ENCODE assay signal across 8 cellular contexts in genomic region chr9:36487482-36488321, GRCh38.
DNase-seq lines count a peak whose midpoint lies in the region; ATAC-seq, FAIRE-seq and TF ChIP-seq lines count a peak whose summit lies in the region.

No MANE protein-coding gene starts in this region.

- no peaks in the 10 kb centered on the region for H3K27me3 Mint-ChIP-seq in activated CD4-positive, alpha-beta T cell treated with anti-CD3 and anti-CD28 coated beads, Interleukin-2, amount 10 ng/mL, durations not matched to agents 7 days and 5 days

- intact Hi-C loops in HepG2 (cut with micrococcal nuclease; ENCODE audit: unreplicated experiment), result loop anchor here (5.0 to 10.0 kb wide), 2 partner anchors 70 to 83 kb away; partner anchors contain the start of gene RNF38

- FAIRE-seq in HepG2 (lab: Jason Lieb, UNC), result peak; percentile 15

- H3K9ac ChIP-seq in BLaER1 (peak overlapping the region; percentile 95), HepG2 (ENCODE audit: insufficient read depth, low read depth, low read length) (peak overlapping the region; percentile 86)

- H3K36me3 Mint-ChIP-seq in activated CD4-positive, alpha-beta T cell treated with anti-CD3 and anti-CD28 coated beads, Interleukin-2, amount 10 ng/mL, durations not matched to agents 7 days and 5 days (ENCODE audit: low read depth), result peaks cover 3% of the 10 kb centered on the region

- peak overlapping the region; percentile 80 for H3K4me3 Mint-ChIP-seq in activated CD4-positive, alpha-beta T cell treated with anti-CD3 and anti-CD28 coated beads, Interleukin-2, amount 10 ng/mL, durations not matched to agents 7 days and 5 days

- peaks cover 37% of the 10 kb centered on the region for H3K79me2 ChIP-seq in HepG2 (ENCODE audit: insufficient read depth, low read length)

- H3K36me3 ChIP-seq in BLaER1 (peaks cover 4% of the 10 kb centered on the region), HepG2 (replicated peaks in 1 of 2; ENCODE audit: control insufficient read depth in 1 of 2, insufficient read depth in 2 of 2, low read length in 2 of 2) (no peaks in the 10 kb centered on the region)

- H3K4me3 ChIP-seq in BLaER1 (peak overlapping the region; percentile 98), coronary artery (peak overlapping the region; percentile 91), HepG2 (replicated peaks in 1 of 3; ENCODE audit: insufficient read depth in 1 of 3, low read depth in 2 of 3, low read length in 3 of 3) (peak overlapping the region; percentile 78 to 99 (median 94))

- H3K4me1 ChIP-seq in BLaER1 (peaks cover 51% of the 10 kb centered on the region), HepG2 (ENCODE audit: insufficient read depth, low read length) (peaks cover 33% of the 10 kb centered on the region)

- peak; percentile 76 to 82 for TF ChIP-seq POLR2A in HepG2 (IDR thresholded peaks at IDR 0.05; ENCODE audit: insufficient read depth in 1 of 2, low read depth in 2 of 2, low read length in 2 of 2)

- H3K4me1 Mint-ChIP-seq in activated CD4-positive, alpha-beta T cell treated with anti-CD3 and anti-CD28 coated beads, Interleukin-2, amount 10 ng/mL, durations not matched to agents 7 days and 5 days, result peaks cover 56% of the 10 kb centered on the region

- H3K27me3 ChIP-seq in BLaER1 (no peaks in the 10 kb centered on the region), HepG2 (ENCODE audit: control insufficient read depth in 1 of 2, insufficient read depth in 2 of 2, low read length in 2 of 2) (no peaks in the 10 kb centered on the region; a peak in 1 of 5 replicates)

- H3K4me2 ChIP-seq in BLaER1, result peak overlapping the region; percentile 88
- peak overlapping the region; percentile 99 for H3K4me2 ChIP-seq in HepG2 (ENCODE audit: low read depth, low read length)

- BruUV-seq in HepG2 (replicated peaks; lab: Mats Ljungman, UMichigan), result no TSS peak

- H3K27ac ChIP-seq in BLaER1 (peak overlapping the region; percentile 95), coronary artery (peak overlapping the region; percentile 90 to 93), HepG2 (ENCODE audit: extremely low read length, insufficient read depth, low read length) (peak overlapping the region; percentile 88)

- H2AFZ ChIP-seq in HepG2 (ENCODE audit: low read length), result peak overlapping the region; percentile 85

- TF ChIP-seq CTCF in coronary artery (IDR thresholded peaks at IDR 0.05) (no peak), HepG2 (CRISPR knock-in tag; IDR thresholded peaks at IDR 0.05) (no peak)

- in situ Hi-C loops in HepG2 (cut with HindIII; ENCODE audit: extremely low pct_ligation_motif_present, low pct_unique_long_range_greater_than_20kb), result no loop called here

- no peaks in the 10 kb centered on the region for H3K9me3 Mint-ChIP-seq in activated CD4-positive, alpha-beta T cell treated with anti-CD3 and anti-CD28 coated beads, Interleukin-2, amount 10 ng/mL, durations not matched to agents 7 days and 5 days

- H4K20me1 ChIP-seq in BLaER1 (peaks cover 43% of the 10 kb centered on the region), HepG2 (ENCODE audit: insufficient read depth, low read length) (no peaks in the 10 kb centered on the region)

- H3K9me3 ChIP-seq in BLaER1 (no peaks in the 10 kb centered on the region), HepG2 (ENCODE audit: low read length) (no peaks in the 10 kb centered on the region)

- WGBS in HepG2 (ENCODE audit: low lambda C conversion rate), result 3% methylated on average over 9 of the region's 93 CpGs

- peak overlapping the region; percentile 94 for H3K27ac Mint-ChIP-seq in activated CD4-positive, alpha-beta T cell treated with anti-CD3 and anti-CD28 coated beads, Interleukin-2, amount 10 ng/mL, durations not matched to agents 7 days and 5 days

- ATAC-seq in GM19324 (IDR thresholded peaks at IDR 0.05; ENCODE audit: low FRiP score, unreplicated experiment) (peak; percentile 89), HG03457 (IDR thresholded peaks at IDR 0.05; ENCODE audit: unreplicated experiment) (peak; percentile 77), HepG2 (peak; percentile 98)

- POLR2A ChIA-PET in activated CD4-positive, alpha-beta T cell treated with anti-CD3 and anti-CD28 coated beads, Interleukin-2, amount 10 ng/mL, durations not matched to agents 7 days and 5 days (lab: Charles Lee), result no interaction called here
- POLR2A ChIA-PET in HepG2 (lab: Yijun Ruan, JAX), result interaction anchor here (0.7 to 3.7 kb wide), 8 partner anchors 12 to 87 kb away, joined by 3 to 17 read pairs (median 4); partner anchors contain the start of gene RNF38

- peak; percentile 46 to 96 for DNase-seq in NCI-H526 (lab: John Stamatoyannopoulos, UW)
- DNase-seq in activated CD4-positive, alpha-beta T cell treated with anti-CD3 and anti-CD28 coated beads, Interleukin-2, amount 10 ng/mL, durations not matched to agents 7 days and 5 days, result peak; percentile 89
- DNase-seq in coronary artery (ENCODE audit: low spot score), result peak; percentile 92
- DNase-seq in HepG2 (ENCODE audit: low spot score), result peak; percentile 80
- DNase-seq in stimulated activated CD4-positive, alpha-beta T cell treated with anti-CD3 and anti-CD28 coated beads, Interleukin-2, amount 100 ng/mL, for 48 hours, result peak; percentile 83 to 88

- TF ChIP-seq RAD21 in HepG2 (CRISPR knock-in tag; IDR thresholded peaks at IDR 0.05), result peak; percentile 69

- CTCF ChIA-PET in activated CD4-positive, alpha-beta T cell treated with anti-CD3 and anti-CD28 coated beads, Interleukin-2, amount 10 ng/mL, durations not matched to agents 7 days and 5 days (lab: Charles Lee), result interaction anchor here (0.6 to 2.0 kb wide), 9 partner anchors 10 to 80 kb away, joined by 3 to 9 read pairs (median 4); no protein-coding TSS in a partner anchor
- CTCF ChIA-PET in HepG2 (lab: Yijun Ruan, JAX; ENCODE audit: low intra/inter-chr PET ratio, low total read pairs), result interaction anchor here (1.1 kb wide), 1 partner anchor 80 kb away, joined by 3 read pairs; no protein-coding TSS in a partner anchor

- TF ChIP-seq EP300 in HepG2 (IDR thresholded peaks at IDR 0.05; ENCODE audit: low read depth in 2 of 2, low read length in 2 of 2) (no peak), HepG2 (CRISPR knock-in tag; IDR thresholded peaks at IDR 0.05; ENCODE audit: borderline replicate concordance) (no peak)

TF ChIP-seq in HepG2, 621 proteins besides CTCF, POLR2A, EP300 and RAD21 (continues in another document):
- TF ChIP-seq ZNF343 (CRISPR knock-in tag; IDR thresholded peaks at IDR 0.05) (peak; percentile 61; the same call in 1 of the 2 replicates), DMAP1 (CRISPR knock-in tag; IDR thresholded peaks at IDR 0.05) (peak; percentile 46; the same call in 1 of the 2 replicates), THAP11 (CRISPR knock-in tag; IDR thresholded peaks at IDR 0.05) (peak; percentile 28; the same call in 1 of the 2 replicates), TEAD3 (CRISPR knock-in tag; optimal IDR thresholded peaks at IDR 0.05; ENCODE audit: borderline replicate concordance) (no peak), ARID5B (CRISPR knock-in tag; IDR thresholded peaks at IDR 0.05) (peak; percentile 27; the same call in 1 of the 2 replicates), POLR2AphosphoS5 (IDR thresholded peaks at IDR 0.05; ENCODE audit: low read depth, low read length) (peak; percentile 74), HDAC2 (CRISPR knock-in tag; IDR thresholded peaks at IDR 0.05) (no peak; the same call in 1 of the 2 replicates), XRCC5 (optimal IDR thresholded peaks at IDR 0.05; ENCODE audit: low read length) (peak; percentile 16), HNRNPLL (IDR thresholded peaks at IDR 0.05; ENCODE audit: low read depth, low read length, poor library complexity, severe bottlenecking) (peak; percentile 54)
- TF ChIP-seq, protein P1, sequence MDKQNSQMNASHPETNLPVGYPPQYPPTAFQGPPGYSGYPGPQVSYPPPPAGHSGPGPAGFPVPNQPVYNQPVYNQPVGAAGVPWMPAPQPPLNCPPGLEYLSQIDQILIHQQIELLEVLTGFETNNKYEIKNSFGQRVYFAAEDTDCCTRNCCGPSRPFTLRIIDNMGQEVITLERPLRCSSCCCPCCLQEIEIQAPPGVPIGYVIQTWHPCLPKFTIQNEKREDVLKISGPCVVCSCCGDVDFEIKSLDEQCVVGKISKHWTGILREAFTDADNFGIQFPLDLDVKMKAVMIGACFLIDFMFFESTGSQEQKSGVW (CRISPR knock-in tag; IDR thresholded peaks at IDR 0.05; ENCODE audit: borderline replicate concordance), result no peak
- TF ChIP-seq, protein P2, sequence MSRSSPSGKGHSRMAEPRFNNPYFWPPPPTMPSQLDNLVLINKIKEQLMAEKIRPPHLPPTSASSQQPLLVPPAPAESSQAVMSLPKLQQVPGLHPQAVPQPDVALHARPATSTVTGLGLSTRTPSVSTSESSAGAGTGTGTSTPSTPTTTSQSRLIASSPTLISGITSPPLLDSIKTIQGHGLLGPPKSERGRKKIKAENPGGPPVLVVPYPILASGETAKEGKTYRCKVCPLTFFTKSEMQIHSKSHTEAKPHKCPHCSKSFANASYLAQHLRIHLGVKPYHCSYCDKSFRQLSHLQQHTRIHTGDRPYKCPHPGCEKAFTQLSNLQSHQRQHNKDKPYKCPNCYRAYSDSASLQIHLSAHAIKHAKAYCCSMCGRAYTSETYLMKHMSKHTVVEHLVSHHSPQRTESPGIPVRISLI (CRISPR knock-in tag; IDR thresholded peaks at IDR 0.05; ENCODE audit: borderline replicate concordance), result no peak

Comparison
In these comparisons a context has a peak if more than half of its experiments do, and no peak if none do; other contexts are left out.
1. Peak in every context shown above with its lines: DNase-seq, ATAC-seq, H3K4me3 ChIP-seq and H3K27ac ChIP-seq.